8 cellular contexts compared by ENCODE assay signal in the genomic region with DNA sequence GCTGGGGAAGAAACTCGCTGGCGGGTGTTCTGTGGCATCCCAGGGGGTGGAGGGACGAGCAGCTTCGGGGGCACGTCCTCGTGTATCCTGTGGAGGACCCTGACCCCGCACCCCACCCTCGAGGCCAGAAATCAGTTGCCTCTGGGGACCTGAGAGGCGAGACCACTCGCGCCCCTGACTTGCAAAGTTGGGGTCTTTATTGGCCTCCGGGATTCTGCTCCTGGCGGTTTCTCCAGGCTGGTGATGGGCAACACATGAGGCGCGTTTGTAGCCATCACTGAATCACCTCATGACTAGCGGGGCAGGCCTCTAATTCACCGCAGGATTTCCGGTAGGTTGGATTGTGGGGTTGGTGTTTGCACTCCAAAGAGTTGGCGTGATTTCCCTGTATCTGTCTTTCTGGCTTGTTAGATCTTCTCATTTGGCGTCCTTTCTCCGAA. TPM values are rescaled to one million over a fixed set of nuclear protein-coding genes. Genes with fewer than 3 reads are reported as not detected.
A peak's percentile ranks its signal among the peaks of the same experiment; 100 is the strongest.
DNase-seq lines count a peak whose midpoint lies in the region; ATAC-seq, FAIRE-seq and TF ChIP-seq lines count a peak whose summit lies in the region.
"Not testable (repeated sequence)": the region's sequence is repeated elsewhere in the genome, so short reads cannot be mapped to it uniquely, and the experiment has no call there.

No MANE protein-coding gene starts in this region.

- H3K9ac ChIP-seq in endothelial cell of umbilical vein (replicated peaks; ENCODE audit: extremely low read depth, insufficient read depth, low read length), result peak overlapping the region; percentile 9

- peak overlapping the region; percentile 48 for H2AFZ ChIP-seq in endothelial cell of umbilical vein (ENCODE audit: low read depth, low read length)

- not testable (repeated sequence) for H3K9me3 ChIP-seq in endothelial cell of umbilical vein (replicated peaks; ENCODE audit: control insufficient read depth, insufficient read depth, low read length); lower lobe of right lung

- H3K9me1 ChIP-seq in endothelial cell of umbilical vein (replicated peaks; ENCODE audit: control insufficient read depth, extremely low read depth, insufficient read depth, low read length), result not testable (repeated sequence)

- H4K20me1 ChIP-seq in endothelial cell of umbilical vein (replicated peaks; ENCODE audit: control insufficient read depth, extremely low read depth, insufficient read depth, low read length), result not testable (repeated sequence)

- not testable (repeated sequence) for TF ChIP-seq CTCF in AG09309 (IDR thresholded peaks at IDR 0.05; ENCODE audit: control insufficient read depth, insufficient read depth, low read depth, low read length, missing control alignments); RWPE1 (conservative IDR thresholded peaks at IDR 0.05; ENCODE audit: low read depth); endothelial cell of umbilical vein (IDR thresholded peaks at IDR 0.05; ENCODE audit: extremely low read depth in 1 of 2, insufficient read depth in 1 of 2, low read depth in 1 of 2, low read length in 2 of 2); lower lobe of right lung (IDR thresholded peaks at IDR 0.05)

- H3K4me1 Mint-ChIP-seq in activated T-cell treated with anti-CD3 and anti-CD28 coated beads, Interleukin-2, amount 50 U/mL, for 4 hours (ENCODE audit: low read depth), result not testable (repeated sequence)

- ATAC-seq in GM21381 (IDR thresholded peaks at IDR 0.05; ENCODE audit: unreplicated experiment) (peak; percentile 43), lower lobe of right lung (peak; percentile 89)
- peak; percentile 26 to 49 for ATAC-seq in activated T-cell treated with anti-CD3 and anti-CD28 coated beads, Interleukin-2, amount 50 U/mL, for 4 hours

- FAIRE-seq in endothelial cell of umbilical vein (lab: Jason Lieb, UNC), result not testable (repeated sequence)

- not testable (repeated sequence) for H3K36me3 ChIP-seq in endothelial cell of umbilical vein (ENCODE audit: control insufficient read depth in 2 of 2, extremely low read depth in 1 of 2, insufficient read depth in 2 of 2, low read length in 2 of 2); lower lobe of right lung

- H3K4me3 ChIP-seq in AG09309 (ENCODE audit: control insufficient read depth, low read depth, low read length), result peak overlapping the region; percentile 56
- H3K4me3 ChIP-seq in endothelial cell of umbilical vein (replicated peaks in 1 of 3; ENCODE audit: insufficient read depth in 1 of 3, low read depth in 1 of 3, low read length in 3 of 3), result peak overlapping the region; percentile 12 to 77 (median 33)
- peak overlapping the region; percentile 59 for H3K4me3 ChIP-seq in lower lobe of right lung

- H3K27ac ChIP-seq in RWPE1 (peak overlapping the region; percentile 83), endothelial cell of umbilical vein (ENCODE audit: insufficient read depth, low read depth, low read length) (peak overlapping the region; percentile 18), lower lobe of right lung (peak overlapping the region; percentile 64)

- not testable (repeated sequence) for H3K36me3 Mint-ChIP-seq in activated T-cell treated with anti-CD3 and anti-CD28 coated beads, Interleukin-2, amount 50 U/mL, for 4 hours (ENCODE audit: insufficient read depth)

- not testable (repeated sequence) for H3K27me3 Mint-ChIP-seq in activated T-cell treated with anti-CD3 and anti-CD28 coated beads, Interleukin-2, amount 50 U/mL, for 4 hours (ENCODE audit: low read depth)

- H3K27me3 ChIP-seq in endothelial cell of umbilical vein (ENCODE audit: control insufficient read depth in 2 of 2, insufficient read depth in 2 of 2, low read length in 2 of 2); lower lobe of right lung (ENCODE audit: low read depth): not testable (repeated sequence)

- dilution Hi-C loops in endothelial cell of umbilical vein (cut with MboI; ENCODE audit: extremely low pct_ligation_motif_present, low sequenced_read_pairs), result not testable (repeated sequence)

- CTCF ChIA-PET in RWPE1 (lab: Yijun Ruan, JAX); endothelial cell of umbilical vein (lab: Charles Lee): not testable (repeated sequence)

- intact Hi-C loops in endothelial cell of umbilical vein (cut with micrococcal nuclease); lower lobe of right lung (cut with DNase I): not testable (repeated sequence)

- POLR2A ChIA-PET in RWPE1 (lab: Yijun Ruan, JAX; ENCODE audit: low non-redundant PET); endothelial cell of umbilical vein (lab: Charles Lee): not testable (repeated sequence)

- not testable (repeated sequence) for BruUV-seq in endothelial cell of umbilical vein (replicated peaks; lab: Mats Ljungman, UMichigan)

- not testable (repeated sequence) for H3K79me2 ChIP-seq in endothelial cell of umbilical vein (ENCODE audit: control insufficient read depth, insufficient read depth, low read length)

- not testable (repeated sequence) for DNase-seq in AG09309 (ENCODE audit: low read depth); RWPE1 (ENCODE audit: low spot score); activated T-cell treated with anti-CD3 and anti-CD28 coated beads, Interleukin-2, amount 50 U/mL, for 4 hours; endothelial cell of umbilical vein (ENCODE audit: low read depth, low spot score); lower lobe of right lung
- DNase-seq in HT1080 (ENCODE audit: low read depth), result peak; percentile 68
- peak; percentile 16 to 23 for DNase-seq in stimulated activated CD4-positive, alpha-beta T cell treated with anti-CD3 and anti-CD28 coated beads, Interleukin-12 subunit alpha, Interleukin-12 subunit beta, amount 100 ng/mL, for 24 hours (ENCODE audit: low read depth in 2 of 2)

- H3K4me2 ChIP-seq in endothelial cell of umbilical vein (ENCODE audit: insufficient read depth, low read length), result peak overlapping the region; percentile 82

- H3K4me1 ChIP-seq in endothelial cell of umbilical vein (ENCODE audit: control insufficient read depth, extremely low read depth, insufficient read depth, low read length); lower lobe of right lung: not testable (repeated sequence)

- H3K9me3 Mint-ChIP-seq in activated T-cell treated with anti-CD3 and anti-CD28 coated beads, Interleukin-2, amount 50 U/mL, for 4 hours, result not testable (repeated sequence)

- not testable (repeated sequence) for TF ChIP-seq POLR2A in endothelial cell of umbilical vein (IDR thresholded peaks at IDR 0.05; ENCODE audit: low read depth, low read length)

- H3K4me3 Mint-ChIP-seq in activated T-cell treated with anti-CD3 and anti-CD28 coated beads, Interleukin-2, amount 50 U/mL, for 4 hours, result peak overlapping the region; percentile 85

RNA-seq across cellular contexts. Expression of a gene that starts 0.7 kb away (rescaled TPM):
- total RNA-seq in HT1080 (2014; rRNA removed; shearing (Covaris generic)), result 8.3 and 9.8 TPM in 2 replicates
- polyA plus RNA-seq in HT1080 (2015; cell fraction: cytosol; rRNA removed), result 7.7 and 9.3 TPM in 2 replicates
- 93.8 and 94.0 TPM in 2 replicates for polyA plus RNA-seq in HT1080 (2015; cell fraction: nucleus; rRNA removed)
- 10 to 100 TPM in 2 of 3 donors, 1 to 10 TPM in 1; 5.7 to 20.5 (median 18.1) TPM for total RNA-seq in activated T-cell treated with anti-CD3 and anti-CD28 coated beads, Interleukin-2, amount 50 U/mL, for 4 hours
- 10.5 and 15.7 TPM in 2 replicates for total RNA-seq in endothelial cell of umbilical vein
- 21.1 and 21.9 TPM in 2 replicates for polyA plus RNA-seq in endothelial cell of umbilical vein
- polyA plus RNA-seq in endothelial cell of umbilical vein (2011; cell fraction: cytosol; rRNA removed), result 8.9 and 13.7 TPM in 2 replicates
- 215 and 244 TPM in 2 replicates for polyA plus RNA-seq in endothelial cell of umbilical vein (2011; cell fraction: nucleus; rRNA removed)
- 5.9 and 7.4 TPM in 2 replicates for polyA plus RNA-seq in endothelial cell of umbilical vein (2012)
- polyA minus RNA-seq in endothelial cell of umbilical vein, result 21.0 and 27.4 TPM in 2 replicates
- polyA minus RNA-seq in endothelial cell of umbilical vein (2011; cell fraction: cytosol; rRNA and poly(A)+ RNA removed), result 6.3 TPM
- polyA minus RNA-seq in endothelial cell of umbilical vein (2011; cell fraction: nucleus; rRNA and poly(A)+ RNA removed), result 21.8 and 36.2 TPM in 2 replicates
- 7.7 TPM for total RNA-seq in lower lobe of right lung

Comparison
In these comparisons a context has a peak if more than half of its experiments do, and no peak if none do; other contexts are left out.
1. ATAC-seq: peak in every context shown above with its lines; median percentile 89 in lower lobe of right lung; 43 in GM21381; 38 in activated T-cell treated with anti-CD3 and anti-CD28 coated beads, Interleukin-2, amount 50 U/mL, for 4 hours.
2. H3K27ac ChIP-seq: peak in every context shown above with its lines; median percentile 83 in RWPE1; 64 in lower lobe of right lung; 18 in endothelial cell of umbilical vein.